Comparison of ENCODE assay signal across 8 cellular contexts in the genomic region with DNA sequence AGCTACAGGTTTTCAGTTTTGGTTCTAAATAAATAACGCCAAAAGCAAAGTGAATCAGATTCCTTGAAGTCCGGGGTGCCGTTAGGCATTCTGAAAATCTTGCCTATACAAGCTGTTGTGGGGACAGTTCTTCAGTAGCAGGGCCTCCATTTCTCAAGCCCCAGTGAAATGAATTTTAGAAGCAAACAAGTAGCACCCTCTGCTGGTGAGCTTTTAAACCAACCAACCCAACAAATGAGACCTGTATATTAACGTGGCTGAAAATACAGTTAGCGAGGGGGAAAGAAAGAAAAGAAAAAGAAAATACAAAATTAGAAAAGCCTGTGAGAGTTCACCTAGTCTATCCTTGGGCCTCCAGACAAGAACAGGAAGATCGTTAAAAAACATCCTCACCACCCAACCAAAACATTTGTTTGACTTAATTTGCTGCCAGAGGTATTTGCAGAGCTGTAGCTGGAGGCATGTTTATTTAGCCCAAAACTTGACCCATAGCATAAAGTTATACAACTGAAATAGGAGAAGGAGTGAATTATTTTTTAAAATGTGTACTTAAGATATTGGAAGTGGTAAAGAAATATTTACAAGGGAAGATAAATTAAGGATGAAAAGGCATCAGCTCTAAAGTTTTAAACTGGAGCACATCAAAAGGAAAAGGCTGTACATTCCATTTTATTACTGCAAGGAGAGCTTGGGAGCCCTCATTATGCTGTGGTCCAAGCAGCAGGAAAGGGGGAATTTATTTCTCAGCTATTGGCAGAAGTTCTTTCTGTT.
DNase-seq lines count a peak whose midpoint lies in the region; ATAC-seq and TF ChIP-seq lines count a peak whose summit lies in the region.

No MANE protein-coding gene starts in this region.

- in situ Hi-C loops in brain microvascular endothelial cell (cut with HindIII; ENCODE audit: low pct_ligation_motif_present, low sequenced_read_pairs), result no loop called here

- POLR2A ChIA-PET in GM10248 (lab: Yijun Ruan, JAX), result no interaction called here

- ATAC-seq in HG03378 (IDR thresholded peaks at IDR 0.05; ENCODE audit: unreplicated experiment) (peak; percentile 58), GM19463 (IDR thresholded peaks at IDR 0.05; ENCODE audit: unreplicated experiment) (no peak)

- DNase-seq in GM10248 (ENCODE audit: extremely low spot score) (peak; percentile 49), NCI-H446 (lab: John Stamatoyannopoulos, UW) (peak; percentile 34 to 51), brain microvascular endothelial cell (peak; percentile 59), kidney epithelial cell (ENCODE audit: low read depth) (no peak), vagina (ENCODE audit: extremely low spot score in 2 of 2) (no peak)

- CTCF ChIA-PET in GM10248 (lab: Yijun Ruan, JAX), result interaction anchor here (0.5 to 4.7 kb wide), 36 partner anchors 9 to 1490 kb away, joined by 3 to 42 read pairs (median 5); no protein-coding TSS in a partner anchor

- H3K9me3 ChIP-seq in vagina, result no peaks in the 10 kb centered on the region

- no peak overlapping the region for H3K27ac ChIP-seq in 22Rv1
- H3K27ac ChIP-seq in brain microvascular endothelial cell, result no peak overlapping the region
- no peak overlapping the region for H3K27ac ChIP-seq in vagina

- TF ChIP-seq POLR2A in vagina (IDR thresholded peaks at IDR 0.05), result no peak

- H3K27me3 ChIP-seq in brain microvascular endothelial cell (replicated peaks), result no peaks in the 10 kb centered on the region
- no peaks in the 10 kb centered on the region for H3K27me3 ChIP-seq in kidney epithelial cell (ENCODE audit: control insufficient read depth, insufficient read depth, low read length)
- no peaks in the 10 kb centered on the region for H3K27me3 ChIP-seq in vagina

- no peaks in the 10 kb centered on the region for H3K36me3 ChIP-seq in brain microvascular endothelial cell (replicated peaks)
- H3K36me3 ChIP-seq in kidney epithelial cell (ENCODE audit: control insufficient read depth, insufficient read depth, low read length), result no peaks in the 10 kb centered on the region
- no peaks in the 10 kb centered on the region for H3K36me3 ChIP-seq in vagina

- no peak overlapping the region for H3K4me3 ChIP-seq in brain microvascular endothelial cell (ENCODE audit: low read depth, low read length)
- H3K4me3 ChIP-seq in kidney epithelial cell (ENCODE audit: low read depth, low read length), result no peak overlapping the region
- H3K4me3 ChIP-seq in vagina, result no peak overlapping the region

- TF ChIP-seq CTCF in 22Rv1 (IDR thresholded peaks at IDR 0.05) (peak; percentile 91), GM10248 (IDR thresholded peaks at IDR 0.05; ENCODE audit: control extremely low read depth, extremely low read depth, low read depth, missing control alignments) (peak; percentile 55), brain microvascular endothelial cell (IDR thresholded peaks at IDR 0.05; ENCODE audit: low read depth, low read length, missing control alignments) (peak; percentile 71), kidney epithelial cell (IDR thresholded peaks at IDR 0.05; ENCODE audit: insufficient read depth, low read length, poor library complexity, severe bottlenecking) (peak; percentile 67), vagina (IDR thresholded peaks at IDR 0.05) (peak in 2 of 3 experiments; percentile 59 to 69)

- H3K4me1 ChIP-seq in vagina, result no peaks in the 10 kb centered on the region

- intact Hi-C loops in vagina (cut with DNase I), result loop anchor here (5.0 kb wide), 1 partner anchor 149 kb away; no protein-coding TSS in a partner anchor

Comparison
In these comparisons a context has a peak if more than half of its experiments do, and no peak if none do; other contexts are left out.
1. DNase-seq: peak in GM10248 (single experiment), NCI-H446 (2 of 2) and brain microvascular endothelial cell (single experiment); none in kidney epithelial cell (single experiment) and vagina (0 of 2).
2. Peak in every context shown above with its lines, with median percentiles within 50 percentile points of each other: CTCF ChIP-seq.